Comparison of ENCODE assay signal across 8 cellular contexts in the genomic region with DNA sequence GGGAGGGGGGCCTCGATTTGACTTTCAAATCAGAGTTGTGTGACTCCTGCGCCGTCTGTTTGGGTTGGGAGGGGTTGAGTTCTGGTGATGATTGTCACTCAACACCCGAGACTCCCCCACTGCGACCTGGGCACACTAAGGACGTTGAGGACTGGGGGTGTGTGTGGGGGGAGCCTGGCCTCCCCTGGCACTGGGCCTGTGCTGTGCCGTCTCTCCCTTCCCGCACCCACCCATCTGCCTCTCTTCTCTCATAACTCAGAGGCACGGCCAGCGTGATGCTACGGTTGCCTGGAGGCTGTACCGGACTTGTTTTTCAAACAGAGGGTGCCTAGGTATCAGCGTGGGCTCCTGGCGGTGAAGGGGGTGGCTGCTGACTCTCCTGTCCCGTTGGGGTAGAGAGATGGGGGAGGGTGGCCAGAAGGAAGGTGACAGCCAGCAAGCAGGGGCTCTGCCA. TPM values are rescaled to one million over a fixed set of nuclear protein-coding genes. Genes with fewer than 3 reads are reported as not detected.
DNase-seq lines count a peak whose midpoint lies in the region; ATAC-seq, FAIRE-seq and TF ChIP-seq lines count a peak whose summit lies in the region.

No MANE protein-coding gene starts in this region.

- no peak overlapping the region for H3K4ac ChIP-seq in H1 (replicated peaks; ENCODE audit: insufficient read length, low read depth, low read length)

- H3K27ac ChIP-seq in CD4-positive, CD25-positive, alpha-beta regulatory T cell (ENCODE audit: insufficient read depth, low read length, poor library complexity, severe bottlenecking): no peak overlapping the region
- H3K27ac ChIP-seq in H1 (ENCODE audit: low read depth, low read length): no peak overlapping the region

- peaks cover 14% of the 10 kb centered on the region; the same call in 1 of the 2 replicates for H3K23me2 ChIP-seq in H1 (ENCODE audit: low read depth, low read length)

- WGBS in H1 (ENCODE audit: extremely low coverage in 1 of 2, insufficient coverage in 1 of 2, insufficient read length in 1 of 2, insufficient replicate concordance in 2 of 2, low coverage in 1 of 2, low lambda C conversion rate in 2 of 2, missing lambda C conversion rate in 1 of 2), 2 experiments: 49% methylated on average over 15 of the region's 15 CpGs; no CpG with 5 or more reads in 1 of the 2 experiments

- H3K79me2 ChIP-seq in H1 (ENCODE audit: control insufficient read depth in 1 of 2, insufficient read depth in 2 of 2, low read length in 2 of 2): peaks cover 0 to 13% of the 10 kb centered on the region in 2 experiments; a peak in 2 of 4 replicates

- no peaks in the 10 kb centered on the region for H3K27me3 ChIP-seq in CD4-positive, CD25-positive, alpha-beta regulatory T cell (ENCODE audit: control insufficient read depth, insufficient read depth, low read length)
- peaks cover 1 to 21% (median 6%) of the 10 kb centered on the region in 4 experiments; a peak in 4 of 7 replicates for H3K27me3 ChIP-seq in H1 (replicated peaks in 1 of 4; ENCODE audit: control insufficient read depth in 3 of 4, extremely low read depth in 1 of 4, insufficient read depth in 3 of 4, low read length in 3 of 4)

- peak overlapping the region; percentile 78 to 93 (median 84) for H3K4me3 Mint-ChIP-seq in CD4-positive, CD25-positive, alpha-beta regulatory T cell
- peak overlapping the region; percentile 83 for H3K4me3 Mint-ChIP-seq in neural crest cell

- no peaks in the 10 kb centered on the region for H3K9me3 ChIP-seq in CD4-positive, CD25-positive, alpha-beta regulatory T cell (ENCODE audit: control insufficient read depth in 2 of 2, low read length in 2 of 2)
- H3K9me3 ChIP-seq in H1 (ENCODE audit: insufficient read depth in 2 of 2, low read depth in 1 of 2, low read length in 1 of 2): no peaks in the 10 kb centered on the region

- peak overlapping the region in 2 of 3 donors; percentile 62 to 77 for H3K27ac Mint-ChIP-seq in CD4-positive, CD25-positive, alpha-beta regulatory T cell
- H3K27ac Mint-ChIP-seq in neural crest cell (ENCODE audit: unreplicated experiment): no peak overlapping the region

- peaks cover 4% of the 10 kb centered on the region for H3K36me3 Mint-ChIP-seq in CD4-positive, CD25-positive, alpha-beta regulatory T cell
- H3K36me3 Mint-ChIP-seq in neural crest cell (ENCODE audit: low read depth): peaks cover 9% of the 10 kb centered on the region

- H2AFZ ChIP-seq in H1 (ENCODE audit: low read length): no peak overlapping the region

- no peak overlapping the region for H3K56ac ChIP-seq in H1 (replicated peaks; ENCODE audit: insufficient read length, low read depth, low read length)

- H3K79me1 ChIP-seq in H1 (ENCODE audit: low read depth, low read length): peaks cover 8% of the 10 kb centered on the region

- H2BK15ac ChIP-seq in H1 (ENCODE audit: low read length): no peak overlapping the region

- H2BK5ac ChIP-seq in H1 (ENCODE audit: low read depth, low read length): no peak overlapping the region

- no peaks in the 10 kb centered on the region for H3K36me3 ChIP-seq in CD4-positive, CD25-positive, alpha-beta regulatory T cell (ENCODE audit: control insufficient read depth, insufficient read depth, low read length)
- no peaks in the 10 kb centered on the region for H3K36me3 ChIP-seq in H1 (ENCODE audit: control insufficient read depth in 2 of 4, insufficient read depth in 4 of 4, low read length in 3 of 4)

- peak overlapping the region; percentile 51; the same call in 1 of the 2 replicates for H3K18ac ChIP-seq in H1 (ENCODE audit: extremely low read depth, low read length)

- no peak for TF ChIP-seq POLR2A in H1 (IDR thresholded peaks at IDR 0.05; ENCODE audit: control extremely low read depth in 1 of 2, low read depth in 2 of 2, low read length in 2 of 2)

- H3K27me3 Mint-ChIP-seq in CD4-positive, CD25-positive, alpha-beta regulatory T cell: peaks cover 9% of the 10 kb centered on the region
- peaks cover 11% of the 10 kb centered on the region for H3K27me3 Mint-ChIP-seq in neural crest cell (ENCODE audit: low read depth)

- ATAC-seq in CD4-positive, CD25-positive, alpha-beta regulatory T cell (ENCODE audit: low read depth in 2 of 2): no peak
- ATAC-seq in GM19452 (IDR thresholded peaks at IDR 0.05; ENCODE audit: unreplicated experiment): no peak

- H3K9me3 Mint-ChIP-seq in CD4-positive, CD25-positive, alpha-beta regulatory T cell: no peaks in the 10 kb centered on the region
- peaks cover 2% of the 10 kb centered on the region for H3K9me3 Mint-ChIP-seq in neural crest cell

- TF ChIP-seq CTCF in H1 (IDR thresholded peaks at IDR 0.05; ENCODE audit: control extremely low read depth in 1 of 3, insufficient read depth in 1 of 3, low read depth in 1 of 3, low read length in 3 of 3) (no peak), neural crest cell (conservative IDR thresholded peaks at IDR 0.05) (no peak)

- FAIRE-seq in H1 (lab: Jason Lieb, UNC): no peak

- no peak overlapping the region for H3K14ac ChIP-seq in H1 (ENCODE audit: insufficient read length)

- no peak overlapping the region for H4K5ac ChIP-seq in H1 (ENCODE audit: insufficient read length, low read depth, low read length)

- H3K4me2 ChIP-seq in H1 (ENCODE audit: insufficient read depth in 1 of 2, low read depth in 2 of 2, low read length in 2 of 2): peak overlapping the region; percentile 54 to 86

- POLR2A ChIA-PET in H1 (lab: Charles Lee; ENCODE audit: partially characterized antibody): interaction anchor here (0.6 to 2.4 kb wide), 5 partner anchors 9 to 172 kb away, joined by 3 to 10 read pairs (median 3); a partner anchor contains a TSS

- H2BK20ac ChIP-seq in H1 (ENCODE audit: low read length): no peak overlapping the region

- peaks cover 45% of the 10 kb centered on the region for H3K4me1 ChIP-seq in CD4-positive, CD25-positive, alpha-beta regulatory T cell (ENCODE audit: control insufficient read depth, insufficient read depth, low read length, poor library complexity, severe bottlenecking)
- H3K4me1 ChIP-seq in H1 (replicated peaks in 1 of 4; ENCODE audit: control insufficient read depth in 3 of 4, insufficient read depth in 4 of 4, low read length in 3 of 4): peaks cover under 1 to 8% (median 5%) of the 10 kb centered on the region in 4 experiments

- no peak overlapping the region for H4K91ac ChIP-seq in H1 (replicated peaks; ENCODE audit: insufficient read length, low read length)

- no peak for TF ChIP-seq EP300 in H1 (IDR thresholded peaks at IDR 0.05; ENCODE audit: borderline replicate concordance in 1 of 2, low read depth in 2 of 2, low read length in 2 of 2)

- CTCF ChIA-PET in H1 (lab: Charles Lee; ENCODE audit: partially characterized antibody): interaction anchor here (0.6 to 1.3 kb wide), 4 partner anchors 9 to 58 kb away, joined by 3 to 4 read pairs (median 3); no protein-coding TSS in a partner anchor

- no peak for TF ChIP-seq RAD21 in H1 (IDR thresholded peaks at IDR 0.05 in 1 of 2, conservative IDR thresholded peaks at IDR 0.05 in 1 of 2; ENCODE audit: low read depth in 2 of 2, low read length in 2 of 2)

- peak overlapping the region; percentile 7 for H3K4me3 ChIP-seq in CD4-positive, CD25-positive, alpha-beta regulatory T cell (ENCODE audit: low read depth, low read length)
- H3K4me3 ChIP-seq in H1 (ENCODE audit: extremely low read depth in 1 of 4, insufficient read depth in 2 of 4, low read depth in 3 of 4, low read length in 4 of 4): peak overlapping the region; percentile 22 to 80 (median 48)

- H2BK120ac ChIP-seq in H1 (replicated peaks; ENCODE audit: low read depth, low read length): no peak overlapping the region

- 0 out of 2 replicates have a peak overlapping the region, but pooled peaks have one; percentile 39 for H2BK12ac ChIP-seq in H1 (ENCODE audit: low read depth, low read length)

- H2AK5ac ChIP-seq in H1 (ENCODE audit: low read depth, low read length): no peak overlapping the region

- no peak overlapping the region for H4K8ac ChIP-seq in H1 (ENCODE audit: extremely low read depth, insufficient read depth, low read length)

- no peak overlapping the region for H3K23ac ChIP-seq in H1 (ENCODE audit: insufficient read length)

- peaks cover 0 to 17% of the 10 kb centered on the region in 2 experiments for H4K20me1 ChIP-seq in H1 (replicated peaks in 1 of 2; ENCODE audit: control insufficient read depth in 1 of 2, insufficient read depth in 2 of 2, low read length in 2 of 2)

- no peak for DNase-seq in CD4-positive, CD25-positive, alpha-beta regulatory T cell
- peak; percentile 52 to 81 for DNase-seq in NCI-H526 (lab: John Stamatoyannopoulos, UW)
- no peak for DNase-seq in H1 (ENCODE audit: low read depth in 1 of 2, low spot score in 2 of 2)
- no peak for DNase-seq in neural crest cell (ENCODE audit: low read depth, low spot score)
- no peak for DNase-seq in retina
- no peak for DNase-seq in activated gamma-delta T cell (lab: John Stamatoyannopoulos, UW)
- DNase-seq in hippocampal formation (lab: John Stamatoyannopoulos, UW): no peak

- peaks cover 13 to 71% (median 46%) of the 10 kb centered on the region in 4 donors for H3K4me1 Mint-ChIP-seq in CD4-positive, CD25-positive, alpha-beta regulatory T cell
- peaks cover 25% of the 10 kb centered on the region for H3K4me1 Mint-ChIP-seq in neural crest cell

- H3K9ac ChIP-seq in H1 (replicated peaks in 1 of 4; ENCODE audit: extremely low read depth in 1 of 4, low read depth in 3 of 4, low read length in 3 of 4): no peak overlapping the region

RNA-seq across cellular contexts. Expression of a gene that starts 56.7 kb away (rescaled TPM):
- total RNA-seq in CD4-positive, CD25-positive, alpha-beta regulatory T cell: 96.3 TPM
- 1 to 10 TPM; 2.8 to 6.2 (median 3.9) TPM for polyA plus RNA-seq in CD4-positive, CD25-positive, alpha-beta regulatory T cell
- 27.3 and 32.0 TPM in 2 replicates for total RNA-seq in H1 (2021; fragmentation: NEBNext Ultra II Directional; extraction: Animal tissue kit (Norgen Biotek cat#: 25700))
- 15.6 and 27.5 TPM in 2 replicates for polyA plus RNA-seq in H1 (2011; rRNA removed)
- polyA plus RNA-seq in H1 (2011; cell fraction: cytosol; rRNA removed): 16.8 TPM
- 47.6 TPM for polyA plus RNA-seq in H1 (2011; cell fraction: nucleus; rRNA removed)
- 18.4 to 25.7 TPM (median 22.3 TPM) in 4 replicates for polyA plus RNA-seq in H1 (2012, experiment 1 of 2)
- polyA plus RNA-seq in H1 (2012, experiment 2 of 2): 11.8 TPM
- 11.7 TPM for polyA plus RNA-seq in H1 (2013, experiment 1 of 2)
- 11.3 TPM for polyA plus RNA-seq in H1 (2013, experiment 2 of 2)
- polyA minus RNA-seq in H1 (2011; rRNA and poly(A)+ RNA removed): 28.8 and 34.1 TPM in 2 replicates
- polyA minus RNA-seq in H1 (2011; cell fraction: cytosol; rRNA and poly(A)+ RNA removed): 15.3 TPM
- polyA minus RNA-seq in H1 (2011; cell fraction: nucleus; rRNA and poly(A)+ RNA removed): 55.3 TPM
- 36.7 and 39.3 TPM in 2 replicates for total RNA-seq in neural crest cell

RNA-seq across cellular contexts. Expression of a gene that starts 57.2 kb away (rescaled TPM):
- 168 TPM for total RNA-seq in CD4-positive, CD25-positive, alpha-beta regulatory T cell
- 10 to 100 TPM; 63.6 to 88.2 (median 65.7) TPM for polyA plus RNA-seq in CD4-positive, CD25-positive, alpha-beta regulatory T cell
- total RNA-seq in H1 (2021; fragmentation: NEBNext Ultra II Directional; extraction: Animal tissue kit (Norgen Biotek cat#: 25700)): 120 and 128 TPM in 2 replicates
- 15.7 and 22.9 TPM in 2 replicates for polyA plus RNA-seq in H1 (2011; rRNA removed)
- 46.4 TPM for polyA plus RNA-seq in H1 (2011; cell fraction: cytosol; rRNA removed)
- polyA plus RNA-seq in H1 (2011; cell fraction: nucleus; rRNA removed): 85.1 TPM
- polyA plus RNA-seq in H1 (2012, experiment 1 of 2): 97.6 to 142 TPM (median 112 TPM) in 4 replicates
- 18.0 TPM for polyA plus RNA-seq in H1 (2012, experiment 2 of 2)
- polyA plus RNA-seq in H1 (2013, experiment 1 of 2): 105 TPM
- polyA plus RNA-seq in H1 (2013, experiment 2 of 2): 105 TPM
- 23.0 and 32.3 TPM in 2 replicates for polyA minus RNA-seq in H1 (2011; rRNA and poly(A)+ RNA removed)
- 26.4 TPM for polyA minus RNA-seq in H1 (2011; cell fraction: cytosol; rRNA and poly(A)+ RNA removed)
- polyA minus RNA-seq in H1 (2011; cell fraction: nucleus; rRNA and poly(A)+ RNA removed): 41.5 TPM
- total RNA-seq in neural crest cell: 142 and 156 TPM in 2 replicates

Comparison
In these comparisons a context has a peak if more than half of its experiments do, and no peak if none do; other contexts are left out.
1. DNase-seq: peak in NCI-H526 (2 of 2); none in CD4-positive, CD25-positive, alpha-beta regulatory T cell (0 of 3), H1 (0 of 2), neural crest cell (single experiment), retina (single experiment), activated gamma-delta T cell (single experiment) and hippocampal formation (0 of 2).